ENCODE assay signal across 1 cellular context in the genomic region with DNA sequence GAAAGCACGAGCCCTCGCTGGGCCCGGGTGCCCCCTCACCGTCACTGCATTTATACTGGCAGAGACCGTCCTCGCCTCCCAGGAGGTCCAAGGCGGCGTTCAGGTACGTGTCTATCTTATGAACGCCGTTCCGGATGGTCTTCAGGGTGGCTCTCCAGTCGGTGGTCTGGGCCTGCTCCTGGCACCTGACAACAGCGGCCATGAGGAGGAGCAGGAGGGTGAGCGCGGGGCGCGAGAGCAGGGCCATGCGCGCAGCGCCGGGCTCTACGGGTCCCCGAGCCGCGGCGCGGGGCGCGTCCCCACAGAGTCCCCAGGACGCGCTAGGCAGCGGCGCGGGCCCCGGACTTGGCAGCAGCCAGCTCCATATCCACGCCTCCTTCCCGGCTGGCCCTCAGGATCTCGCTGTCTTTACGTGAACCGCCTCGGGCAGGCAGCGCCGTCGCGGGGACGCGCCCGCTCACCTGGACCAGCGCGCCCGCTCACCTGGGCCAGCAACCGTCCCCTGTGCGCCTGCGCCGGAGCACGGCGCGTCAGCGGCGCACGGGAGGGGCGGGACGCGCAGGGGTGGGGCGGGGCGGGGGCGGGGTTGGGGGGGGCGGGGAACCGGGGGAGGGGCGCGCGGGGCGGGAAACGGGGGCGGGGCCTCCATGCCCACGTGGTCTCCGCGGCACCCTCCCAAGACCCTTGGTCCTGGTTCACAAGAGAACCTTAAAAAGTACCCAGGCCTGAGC.
TF ChIP-seq lines count a peak whose summit lies in the region.

A gene (minus strand): TSS at position 508 of the 731 bp plus-strand sequence. CDS start 261 bp downstream, at position 247.

TF ChIP-seq in HepG2, 621 proteins besides CTCF, POLR2A, EP300 and RAD21 (continued from another document and continues in another):
- TF ChIP-seq, protein P1, sequence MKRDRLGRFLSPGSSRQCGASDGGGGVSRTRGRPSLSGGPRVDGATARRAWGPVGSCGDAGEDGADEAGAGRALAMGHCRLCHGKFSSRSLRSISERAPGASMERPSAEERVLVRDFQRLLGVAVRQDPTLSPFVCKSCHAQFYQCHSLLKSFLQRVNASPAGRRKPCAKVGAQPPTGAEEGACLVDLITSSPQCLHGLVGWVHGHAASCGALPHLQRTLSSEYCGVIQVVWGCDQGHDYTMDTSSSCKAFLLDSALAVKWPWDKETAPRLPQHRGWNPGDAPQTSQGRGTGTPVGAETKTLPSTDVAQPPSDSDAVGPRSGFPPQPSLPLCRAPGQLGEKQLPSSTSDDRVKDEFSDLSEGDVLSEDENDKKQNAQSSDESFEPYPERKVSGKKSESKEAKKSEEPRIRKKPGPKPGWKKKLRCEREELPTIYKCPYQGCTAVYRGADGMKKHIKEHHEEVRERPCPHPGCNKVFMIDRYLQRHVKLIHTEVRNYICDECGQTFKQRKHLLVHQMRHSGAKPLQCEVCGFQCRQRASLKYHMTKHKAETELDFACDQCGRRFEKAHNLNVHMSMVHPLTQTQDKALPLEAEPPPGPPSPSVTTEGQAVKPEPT (CRISPR knock-in tag; IDR thresholded peaks at IDR 0.05; ENCODE audit: low read depth): 0 out of 2 replicates have a peak, but pooled peaks have one; percentile 49
- TF ChIP-seq MTF1 (CRISPR knock-in tag; IDR thresholded peaks at IDR 0.05): no peak
- peak; percentile 27; the same call in 1 of the 2 replicates for TF ChIP-seq ZNF672 (CRISPR knock-in tag; IDR thresholded peaks at IDR 0.05)
- no peak for TF ChIP-seq ZNF547 (CRISPR knock-in tag; IDR thresholded peaks at IDR 0.05)
- peak; percentile 92 for TF ChIP-seq TMF1 (CRISPR knock-in tag; IDR thresholded peaks at IDR 0.05; ENCODE audit: low read depth)
- TF ChIP-seq, protein P2, sequence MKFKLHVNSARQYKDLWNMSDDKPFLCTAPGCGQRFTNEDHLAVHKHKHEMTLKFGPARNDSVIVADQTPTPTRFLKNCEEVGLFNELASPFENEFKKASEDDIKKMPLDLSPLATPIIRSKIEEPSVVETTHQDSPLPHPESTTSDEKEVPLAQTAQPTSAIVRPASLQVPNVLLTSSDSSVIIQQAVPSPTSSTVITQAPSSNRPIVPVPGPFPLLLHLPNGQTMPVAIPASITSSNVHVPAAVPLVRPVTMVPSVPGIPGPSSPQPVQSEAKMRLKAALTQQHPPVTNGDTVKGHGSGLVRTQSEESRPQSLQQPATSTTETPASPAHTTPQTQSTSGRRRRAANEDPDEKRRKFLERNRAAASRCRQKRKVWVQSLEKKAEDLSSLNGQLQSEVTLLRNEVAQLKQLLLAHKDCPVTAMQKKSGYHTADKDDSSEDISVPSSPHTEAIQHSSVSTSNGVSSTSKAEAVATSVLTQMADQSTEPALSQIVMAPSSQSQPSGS (CRISPR knock-in tag; IDR thresholded peaks at IDR 0.05): no peak
- TF ChIP-seq, protein P3, sequence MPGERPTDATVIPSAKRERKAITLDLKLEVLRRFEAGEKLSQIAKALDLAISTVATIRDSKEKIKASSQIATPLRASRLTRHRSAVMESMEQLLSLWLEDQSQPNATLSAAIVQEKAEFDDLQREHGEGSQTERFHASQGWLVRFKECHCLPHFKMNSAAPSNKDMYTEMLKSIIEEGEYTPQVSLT (CRISPR knock-in tag; IDR thresholded peaks at IDR 0.05; ENCODE audit: borderline replicate concordance, low read depth): no peak
- no peak for TF ChIP-seq ZNF326 (CRISPR knock-in tag; IDR thresholded peaks at IDR 0.05; ENCODE audit: borderline replicate concordance)
- TF ChIP-seq, protein P4, sequence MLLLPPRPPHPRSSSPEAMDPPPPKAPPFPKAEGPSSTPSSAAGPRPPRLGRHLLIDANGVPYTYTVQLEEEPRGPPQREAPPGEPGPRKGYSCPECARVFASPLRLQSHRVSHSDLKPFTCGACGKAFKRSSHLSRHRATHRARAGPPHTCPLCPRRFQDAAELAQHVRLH (CRISPR knock-in tag; IDR thresholded peaks at IDR 0.05; ENCODE audit: borderline replicate concordance, low read depth): peak; percentile 38; the same call in 1 of the 2 replicates
- TF ChIP-seq ZNF530 (CRISPR knock-in tag; IDR thresholded peaks at IDR 0.05; ENCODE audit: low read depth): no peak
- TF ChIP-seq SRSF4 (IDR thresholded peaks at IDR 0.05; ENCODE audit: low read depth, low read length, poor library complexity, severe bottlenecking): no peak
- peak; percentile 69; the same call in 1 of the 2 replicates for TF ChIP-seq SRY (CRISPR knock-in tag; IDR thresholded peaks at IDR 0.05)
- TF ChIP-seq ELF3 (CRISPR knock-in tag; IDR thresholded peaks at IDR 0.05): no peak
- TF ChIP-seq, protein P5, sequence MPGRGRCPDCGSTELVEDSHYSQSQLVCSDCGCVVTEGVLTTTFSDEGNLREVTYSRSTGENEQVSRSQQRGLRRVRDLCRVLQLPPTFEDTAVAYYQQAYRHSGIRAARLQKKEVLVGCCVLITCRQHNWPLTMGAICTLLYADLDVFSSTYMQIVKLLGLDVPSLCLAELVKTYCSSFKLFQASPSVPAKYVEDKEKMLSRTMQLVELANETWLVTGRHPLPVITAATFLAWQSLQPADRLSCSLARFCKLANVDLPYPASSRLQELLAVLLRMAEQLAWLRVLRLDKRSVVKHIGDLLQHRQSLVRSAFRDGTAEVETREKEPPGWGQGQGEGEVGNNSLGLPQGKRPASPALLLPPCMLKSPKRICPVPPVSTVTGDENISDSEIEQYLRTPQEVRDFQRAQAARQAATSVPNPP (CRISPR knock-in tag; IDR thresholded peaks at IDR 0.05): 0 out of 2 replicates have a peak, but pooled peaks have one; percentile 81
- peak; percentile 63 for TF ChIP-seq ZMYM4 (CRISPR knock-in tag; IDR thresholded peaks at IDR 0.05)
- no peak for TF ChIP-seq HNRNPUL1 (IDR thresholded peaks at IDR 0.05; ENCODE audit: low read depth, low read length)
- TF ChIP-seq SMYD3 (CRISPR knock-in tag; IDR thresholded peaks at IDR 0.05): peak; percentile 74; the same call in 1 of the 2 replicates
- no peak for TF ChIP-seq KLF16 (CRISPR knock-in tag; IDR thresholded peaks at IDR 0.05)
- no peak for TF ChIP-seq MED1 (CRISPR knock-in tag; IDR thresholded peaks at IDR 0.05)
- TF ChIP-seq TBX3 (IDR thresholded peaks at IDR 0.05; ENCODE audit: borderline replicate concordance): no peak
- TF ChIP-seq, protein P6, sequence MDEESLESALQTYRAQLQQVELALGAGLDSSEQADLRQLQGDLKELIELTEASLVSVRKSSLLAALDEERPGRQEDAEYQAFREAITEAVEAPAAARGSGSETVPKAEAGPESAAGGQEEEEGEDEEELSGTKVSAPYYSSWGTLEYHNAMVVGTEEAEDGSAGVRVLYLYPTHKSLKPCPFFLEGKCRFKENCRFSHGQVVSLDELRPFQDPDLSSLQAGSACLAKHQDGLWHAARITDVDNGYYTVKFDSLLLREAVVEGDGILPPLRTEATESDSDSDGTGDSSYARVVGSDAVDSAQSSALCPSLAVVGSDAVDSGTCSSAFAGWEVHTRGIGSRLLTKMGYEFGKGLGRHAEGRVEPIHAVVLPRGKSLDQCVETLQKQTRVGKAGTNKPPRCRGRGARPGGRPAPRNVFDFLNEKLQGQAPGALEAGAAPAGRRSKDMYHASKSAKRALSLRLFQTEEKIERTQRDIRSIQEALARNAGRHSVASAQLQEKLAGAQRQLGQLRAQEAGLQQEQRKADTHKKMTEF (CRISPR knock-in tag; IDR thresholded peaks at IDR 0.05): peak; percentile 57; the same call in 1 of the 2 replicates
- TF ChIP-seq ZNF354B (CRISPR knock-in tag; IDR thresholded peaks at IDR 0.05): no peak
- no peak for TF ChIP-seq SSRP1 (CRISPR knock-in tag; IDR thresholded peaks at IDR 0.05)
- TF ChIP-seq ELF4 (CRISPR knock-in tag; IDR thresholded peaks at IDR 0.05; ENCODE audit: borderline replicate concordance): no peak
- TF ChIP-seq, protein P7, sequence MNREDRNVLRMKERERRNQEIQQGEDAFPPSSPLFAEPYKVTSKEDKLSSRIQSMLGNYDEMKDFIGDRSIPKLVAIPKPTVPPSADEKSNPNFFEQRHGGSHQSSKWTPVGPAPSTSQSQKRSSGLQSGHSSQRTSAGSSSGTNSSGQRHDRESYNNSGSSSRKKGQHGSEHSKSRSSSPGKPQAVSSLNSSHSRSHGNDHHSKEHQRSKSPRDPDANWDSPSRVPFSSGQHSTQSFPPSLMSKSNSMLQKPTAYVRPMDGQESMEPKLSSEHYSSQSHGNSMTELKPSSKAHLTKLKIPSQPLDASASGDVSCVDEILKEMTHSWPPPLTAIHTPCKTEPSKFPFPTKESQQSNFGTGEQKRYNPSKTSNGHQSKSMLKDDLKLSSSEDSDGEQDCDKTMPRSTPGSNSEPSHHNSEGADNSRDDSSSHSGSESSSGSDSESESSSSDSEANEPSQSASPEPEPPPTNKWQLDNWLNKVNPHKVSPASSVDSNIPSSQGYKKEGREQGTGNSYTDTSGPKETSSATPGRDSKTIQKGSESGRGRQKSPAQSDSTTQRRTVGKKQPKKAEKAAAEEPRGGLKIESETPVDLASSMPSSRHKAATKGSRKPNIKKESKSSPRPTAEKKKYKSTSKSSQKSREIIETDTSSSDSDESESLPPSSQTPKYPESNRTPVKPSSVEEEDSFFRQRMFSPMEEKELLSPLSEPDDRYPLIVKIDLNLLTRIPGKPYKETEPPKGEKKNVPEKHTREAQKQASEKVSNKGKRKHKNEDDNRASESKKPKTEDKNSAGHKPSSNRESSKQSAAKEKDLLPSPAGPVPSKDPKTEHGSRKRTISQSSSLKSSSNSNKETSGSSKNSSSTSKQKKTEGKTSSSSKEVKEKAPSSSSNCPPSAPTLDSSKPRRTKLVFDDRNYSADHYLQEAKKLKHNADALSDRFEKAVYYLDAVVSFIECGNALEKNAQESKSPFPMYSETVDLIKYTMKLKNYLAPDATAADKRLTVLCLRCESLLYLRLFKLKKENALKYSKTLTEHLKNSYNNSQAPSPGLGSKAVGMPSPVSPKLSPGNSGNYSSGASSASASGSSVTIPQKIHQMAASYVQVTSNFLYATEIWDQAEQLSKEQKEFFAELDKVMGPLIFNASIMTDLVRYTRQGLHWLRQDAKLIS (CRISPR knock-in tag; IDR thresholded peaks at IDR 0.05): no peak
- peak; percentile 84 for TF ChIP-seq ZNF225 (CRISPR knock-in tag; IDR thresholded peaks at IDR 0.05)
- no peak for TF ChIP-seq ZNF33A (CRISPR knock-in tag; IDR thresholded peaks at IDR 0.05; ENCODE audit: borderline replicate concordance)
- no peak for TF ChIP-seq SNAI1 (CRISPR knock-in tag; IDR thresholded peaks at IDR 0.05; ENCODE audit: borderline replicate concordance)
- TF ChIP-seq, protein P8, sequence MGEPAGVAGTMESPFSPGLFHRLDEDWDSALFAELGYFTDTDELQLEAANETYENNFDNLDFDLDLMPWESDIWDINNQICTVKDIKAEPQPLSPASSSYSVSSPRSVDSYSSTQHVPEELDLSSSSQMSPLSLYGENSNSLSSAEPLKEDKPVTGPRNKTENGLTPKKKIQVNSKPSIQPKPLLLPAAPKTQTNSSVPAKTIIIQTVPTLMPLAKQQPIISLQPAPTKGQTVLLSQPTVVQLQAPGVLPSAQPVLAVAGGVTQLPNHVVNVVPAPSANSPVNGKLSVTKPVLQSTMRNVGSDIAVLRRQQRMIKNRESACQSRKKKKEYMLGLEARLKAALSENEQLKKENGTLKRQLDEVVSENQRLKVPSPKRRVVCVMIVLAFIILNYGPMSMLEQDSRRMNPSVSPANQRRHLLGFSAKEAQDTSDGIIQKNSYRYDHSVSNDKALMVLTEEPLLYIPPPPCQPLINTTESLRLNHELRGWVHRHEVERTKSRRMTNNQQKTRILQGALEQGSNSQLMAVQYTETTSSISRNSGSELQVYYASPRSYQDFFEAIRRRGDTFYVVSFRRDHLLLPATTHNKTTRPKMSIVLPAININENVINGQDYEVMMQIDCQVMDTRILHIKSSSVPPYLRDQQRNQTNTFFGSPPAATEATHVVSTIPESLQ (CRISPR knock-in tag; conservative IDR thresholded peaks at IDR 0.05): no peak
- TF ChIP-seq ZNF564 (CRISPR knock-in tag; IDR thresholded peaks at IDR 0.05): peak; percentile 98
- TF ChIP-seq TP53 (CRISPR knock-in tag; conservative IDR thresholded peaks at IDR 0.05): no peak
- TF ChIP-seq, protein P9, sequence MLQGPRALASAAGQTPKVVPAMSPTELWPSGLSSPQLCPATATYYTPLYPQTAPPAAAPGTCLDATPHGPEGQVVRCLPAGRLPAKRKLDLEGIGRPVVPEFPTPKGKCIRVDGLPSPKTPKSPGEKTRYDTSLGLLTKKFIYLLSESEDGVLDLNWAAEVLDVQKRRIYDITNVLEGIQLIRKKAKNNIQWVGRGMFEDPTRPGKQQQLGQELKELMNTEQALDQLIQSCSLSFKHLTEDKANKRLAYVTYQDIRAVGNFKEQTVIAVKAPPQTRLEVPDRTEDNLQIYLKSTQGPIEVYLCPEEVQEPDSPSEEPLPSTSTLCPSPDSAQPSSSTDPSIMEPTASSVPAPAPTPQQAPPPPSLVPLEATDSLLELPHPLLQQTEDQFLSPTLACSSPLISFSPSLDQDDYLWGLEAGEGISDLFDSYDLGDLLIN (CRISPR knock-in tag; IDR thresholded peaks at IDR 0.05; ENCODE audit: borderline replicate concordance): no peak
- TF ChIP-seq, protein P10, sequence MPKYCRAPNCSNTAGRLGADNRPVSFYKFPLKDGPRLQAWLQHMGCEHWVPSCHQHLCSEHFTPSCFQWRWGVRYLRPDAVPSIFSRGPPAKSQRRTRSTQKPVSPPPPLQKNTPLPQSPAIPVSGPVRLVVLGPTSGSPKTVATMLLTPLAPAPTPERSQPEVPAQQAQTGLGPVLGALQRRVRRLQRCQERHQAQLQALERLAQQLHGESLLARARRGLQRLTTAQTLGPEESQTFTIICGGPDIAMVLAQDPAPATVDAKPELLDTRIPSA (CRISPR knock-in tag; IDR thresholded peaks at IDR 0.05; ENCODE audit: borderline replicate concordance): 0 out of 2 replicates have a peak, but pooled peaks have one; percentile 33
- TF ChIP-seq ZNF143 (CRISPR knock-in tag; IDR thresholded peaks at IDR 0.05): 0 out of 2 replicates have a peak, but pooled peaks have one; percentile 18
- no peak for TF ChIP-seq NFYB (CRISPR knock-in tag; IDR thresholded peaks at IDR 0.05)
- TF ChIP-seq KDM3A (CRISPR knock-in tag; IDR thresholded peaks at IDR 0.05; ENCODE audit: low read depth): no peak
- TF ChIP-seq HOXA5 (CRISPR knock-in tag; IDR thresholded peaks at IDR 0.05): peak; percentile 68; the same call in 1 of the 2 replicates
- no peak for TF ChIP-seq TCF12 (IDR thresholded peaks at IDR 0.05)
- TF ChIP-seq TCF12 (CRISPR knock-in tag; IDR thresholded peaks at IDR 0.05): 0 out of 2 replicates have a peak, but pooled peaks have one; percentile 53
- TF ChIP-seq, protein P11, sequence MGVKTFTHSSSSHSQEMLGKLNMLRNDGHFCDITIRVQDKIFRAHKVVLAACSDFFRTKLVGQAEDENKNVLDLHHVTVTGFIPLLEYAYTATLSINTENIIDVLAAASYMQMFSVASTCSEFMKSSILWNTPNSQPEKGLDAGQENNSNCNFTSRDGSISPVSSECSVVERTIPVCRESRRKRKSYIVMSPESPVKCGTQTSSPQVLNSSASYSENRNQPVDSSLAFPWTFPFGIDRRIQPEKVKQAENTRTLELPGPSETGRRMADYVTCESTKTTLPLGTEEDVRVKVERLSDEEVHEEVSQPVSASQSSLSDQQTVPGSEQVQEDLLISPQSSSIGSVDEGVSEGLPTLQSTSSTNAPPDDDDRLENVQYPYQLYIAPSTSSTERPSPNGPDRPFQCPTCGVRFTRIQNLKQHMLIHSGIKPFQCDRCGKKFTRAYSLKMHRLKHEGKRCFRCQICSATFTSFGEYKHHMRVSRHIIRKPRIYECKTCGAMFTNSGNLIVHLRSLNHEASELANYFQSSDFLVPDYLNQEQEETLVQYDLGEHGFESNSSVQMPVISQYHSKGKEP (CRISPR knock-in tag; IDR thresholded peaks at IDR 0.05): no peak
- no peak for TF ChIP-seq MIER3 (CRISPR knock-in tag; IDR thresholded peaks at IDR 0.05; ENCODE audit: borderline replicate concordance)
- peak; percentile 72 for TF ChIP-seq BORCS8-MEF2B (CRISPR knock-in tag; IDR thresholded peaks at IDR 0.05)
- 0 out of 2 replicates have a peak, but pooled peaks have one; percentile 51 for TF ChIP-seq SMAD1 (CRISPR knock-in tag; IDR thresholded peaks at IDR 0.05; ENCODE audit: borderline replicate concordance, low read depth)
- TF ChIP-seq ZNF234 (CRISPR knock-in tag; conservative IDR thresholded peaks at IDR 0.05): no peak
